Comparison of ENCODE assay signal across 14 cellular contexts in genomic region chr15:90642464-90643300, GRCh38.
DNase-seq lines count a peak whose midpoint lies in the region; ATAC-seq and TF ChIP-seq lines count a peak whose summit lies in the region.
"Had no signal": no experiment of that assay in that cellular context is flagged by ENCODE, and none has a peak within 500 bp of the region (broad histone marks: within the 10 kb centered on the region; RNA-seq: fewer than 3 reads in every experiment).

No MANE protein-coding gene starts in this region.

- no peaks in the 10 kb centered on the region for H3K9me3 ChIP-seq in A673 (ENCODE audit: low read depth, low read length, poor library complexity, severe bottlenecking)
- H3K9me3 ChIP-seq in OCI-LY7 (ENCODE audit: low read length): no peaks in the 10 kb centered on the region
- H3K9me3 ChIP-seq: breast epithelium had no signal

- H4K20me1 ChIP-seq in OCI-LY7 (ENCODE audit: insufficient read depth, low read length): no peaks in the 10 kb centered on the region

- no peak overlapping the region for H3K27ac ChIP-seq in A673 (ENCODE audit: low read depth, low read length, poor library complexity, severe bottlenecking)
- H3K27ac ChIP-seq in OCI-LY7 (ENCODE audit: low read depth, low read length, poor library complexity, severe bottlenecking): no peak overlapping the region
- H3K27ac ChIP-seq: VCaP had no signal

- no peak for DNase-seq in A673 (ENCODE audit: low spot score)
- peak; percentile 46 for DNase-seq in OCI-LY7 (ENCODE audit: low spot score)
- DNase-seq in erythroblast (lab: John Stamatoyannopoulos, UW): peak; percentile 34 to 35
- no peak for DNase-seq in kidney tubule cell (ENCODE audit: low spot score)
- DNase-seq in NCI-H774 (lab: John Stamatoyannopoulos, UW): no peak
- no peak for DNase-seq in NCI-H526 (lab: John Stamatoyannopoulos, UW)
- DNase-seq: NCI-H1092 treated with DMSO at 0.1 percent for 48 hours; NCI-H524; SHP77 treated with DMSO at 0.1 percent for 48 hours; stimulated activated CD4-positive, alpha-beta T cell treated with anti-CD3 and anti-CD28 coated beads, Interleukin-4, amount 100 ng/mL, for 4 hours had no signal

- BruUV-seq in A673 (replicated peaks; lab: Mats Ljungman, UMichigan) (no TSS peak), OCI-LY7 (replicated peaks; lab: Mats Ljungman, UMichigan) (no TSS peak)

- H3K79me2 ChIP-seq in OCI-LY7 (ENCODE audit: insufficient read depth, low read depth, low read length): no peaks in the 10 kb centered on the region

- ATAC-seq in HG03565 (IDR thresholded peaks at IDR 0.05; ENCODE audit: unreplicated experiment): no peak

- H3K27me3 ChIP-seq in A673 (replicated peaks; ENCODE audit: insufficient read depth, low read depth, low read length, poor library complexity): no peaks in the 10 kb centered on the region
- H3K27me3 ChIP-seq: breast epithelium had no signal

- no peak overlapping the region for H3K4me2 ChIP-seq in OCI-LY7 (ENCODE audit: low read length)

- intact Hi-C loops in A673 (cut with micrococcal nuclease; ENCODE audit: unreplicated experiment): no loop called here
- intact Hi-C loops in OCI-LY7 (cut with micrococcal nuclease; ENCODE audit: unreplicated experiment): no loop called here

- TF ChIP-seq CTCF in A673 (conservative IDR thresholded peaks at IDR 0.05; ENCODE audit: low read depth, low read length) (peak; percentile 25; the same call in 1 of the 2 replicates), GM12872 (IDR thresholded peaks at IDR 0.05; ENCODE audit: insufficient read depth, low read depth, low read length) (peak; percentile 21; the same call in 1 of the 3 replicates), OCI-LY7 (conservative IDR thresholded peaks at IDR 0.05; ENCODE audit: low read length) (peak; percentile 61)

- H3K36me3 ChIP-seq in A673 (ENCODE audit: insufficient read depth, low read length, poor library complexity, severe bottlenecking) (peaks cover 14% of the 10 kb centered on the region), OCI-LY7 (ENCODE audit: insufficient read depth, low read length) (no peaks in the 10 kb centered on the region)
- H3K36me3 ChIP-seq: breast epithelium had no signal

- CTCF ChIA-PET in A673 (lab: Charles Lee): no interaction called here
- CTCF ChIA-PET in OCI-LY7 (lab: Charles Lee; ENCODE audit: unreplicated experiment): interaction anchor here (0.8 kb wide), 1 partner anchor 120 kb away, joined by 3 read pairs; no protein-coding TSS in a partner anchor

- peaks cover 18% of the 10 kb centered on the region for H3K4me1 ChIP-seq in A673 (ENCODE audit: insufficient read depth, low read length, poor library complexity, severe bottlenecking)
- no peaks in the 10 kb centered on the region for H3K4me1 ChIP-seq in OCI-LY7 (ENCODE audit: insufficient read depth, low read length, poor library complexity, severe bottlenecking)
- H3K4me1 ChIP-seq: breast epithelium had no signal

- no peak for TF ChIP-seq POLR2A in erythroblast (IDR thresholded peaks at IDR 0.05; ENCODE audit: low read length)

- no peak overlapping the region for H3K4me3 ChIP-seq in A673 (ENCODE audit: low read depth, low read length, poor library complexity, severe bottlenecking)
- H3K4me3 ChIP-seq in OCI-LY7 (ENCODE audit: low read depth, low read length, poor library complexity, severe bottlenecking): no peak overlapping the region
- H3K4me3 ChIP-seq: breast epithelium had no signal

- no peaks in the 10 kb centered on the region for H3K9me2 ChIP-seq in OCI-LY7 (ENCODE audit: insufficient read depth, low read length)

- POLR2A ChIA-PET in A673 (lab: Charles Lee; ENCODE audit: low non-redundant PET) (interaction anchor here (0.5 kb wide), 1 partner anchor 280 kb away, joined by 5 read pairs; no protein-coding TSS in a partner anchor), OCI-LY7 (lab: Charles Lee) (interaction anchor here (0.5 to 0.6 kb wide), 4 partner anchors 43 to 189 kb away, joined by 3 read pairs; no protein-coding TSS in a partner anchor)

- H2AFZ ChIP-seq in OCI-LY7 (ENCODE audit: low read length): no peak overlapping the region

Comparison
In these comparisons a context has a peak if more than half of its experiments do, and no peak if none do; other contexts are left out.
1. DNase-seq: peak in OCI-LY7 (single experiment) and erythroblast (2 of 2); none in A673 (single experiment), kidney tubule cell (single experiment), NCI-H774 (single experiment) and NCI-H526 (0 of 2).
2. Peak in every context shown above with its lines, with median percentiles within 50 percentile points of each other: CTCF ChIP-seq.